15 cellular contexts compared by ENCODE assay signal in genomic region chr2:121104721-121105141, GRCh38.
DNase-seq lines count a peak whose midpoint lies in the region; ATAC-seq and TF ChIP-seq lines count a peak whose summit lies in the region.
"Had no signal": no experiment of that assay in that cellular context is flagged by ENCODE, and none has a peak within 500 bp of the region (broad histone marks: within the 10 kb centered on the region; RNA-seq: fewer than 3 reads in every experiment).

No MANE protein-coding gene starts in this region.

- ATAC-seq in esophagus mucosa (peak; percentile 28), HG03439 (IDR thresholded peaks at IDR 0.05; ENCODE audit: unreplicated experiment) (no peak)
- ATAC-seq: left colon, Right ventricle myocardium inferior, T-helper 17 cell had no signal

- no peaks in the 10 kb centered on the region for H3K4me1 Mint-ChIP-seq in nephron progenitor cell
- H3K4me1 Mint-ChIP-seq: naive B cell, T-helper 17 cell had no signal

- H3K4me3 Mint-ChIP-seq in nephron progenitor cell, result no peak overlapping the region
- H3K4me3 Mint-ChIP-seq: naive B cell, T-helper 17 cell had no signal

- in situ Hi-C loops in Caki2 (cut with HindIII; ENCODE audit: low pct_unique_long_range_greater_than_20kb, low sequenced_read_pairs), result no loop called here
- in situ Hi-C loops in G401 (cut with HindIII; ENCODE audit: low sequenced_read_pairs), result no loop called here

- no peaks in the 10 kb centered on the region for H3K36me3 Mint-ChIP-seq in nephron progenitor cell (ENCODE audit: low read depth)

- no peak for TF ChIP-seq CTCF in nephron progenitor cell (IDR thresholded peaks at IDR 0.05)

- no peak overlapping the region for H3K27ac Mint-ChIP-seq in nephron progenitor cell
- H3K27ac Mint-ChIP-seq: naive B cell, T-helper 17 cell had no signal

- peak; percentile 62 for DNase-seq in Caki2 (ENCODE audit: low read depth)
- DNase-seq in nephron progenitor cell, result peak; percentile 57
- DNase-seq in cerebellum (ENCODE audit: low spot score), result no peak
- no peak for DNase-seq in stimulated activated CD4-positive, alpha-beta T cell treated with anti-CD3 and anti-CD28 coated beads, Interleukin-4, amount 100 ng/mL, for 1 hour
- no peak for DNase-seq in G401 (ENCODE audit: low spot score)
- DNase-seq: hippocampal formation; left colon; naive B cell; NCI-H1436 treated with DMSO at 0.1 percent for 48 hours; NK-92 treated with Interleukin-12 subunit alpha and Interleukin-12 subunit beta, amount 100 ng/mL, for 24 hours; T-helper 17 cell had no signal

- H3K9me3 Mint-ChIP-seq in nephron progenitor cell, result no peaks in the 10 kb centered on the region

- peaks cover 23% of the 10 kb centered on the region for H3K27me3 Mint-ChIP-seq in nephron progenitor cell (ENCODE audit: low read depth, poor library complexity)

TF ChIP-seq in PFSK-1, 5 proteins besides CTCF, POLR2A, EP300 and RAD21:
- no peak for TF ChIP-seq SIN3A (IDR thresholded peaks at IDR 0.05; ENCODE audit: borderline replicate concordance, insufficient read depth, low read length)
- TF ChIP-seq REST (IDR thresholded peaks at IDR 0.05; ENCODE audit: insufficient read depth in 1 of 2, low read depth in 2 of 2, low read length in 2 of 2), result peak; percentile 80 to 92
- TF ChIP-seq FOXP2 (optimal IDR thresholded peaks at IDR 0.05; ENCODE audit: borderline replicate concordance, extremely low read depth, extremely low read length, insufficient read depth), result no peak

Comparison
In these comparisons a context has a peak if more than half of its experiments do, and no peak if none do; other contexts are left out.
1. DNase-seq: peak in Caki2 (single experiment) and nephron progenitor cell (single experiment); none in cerebellum (single experiment), stimulated activated CD4-positive, alpha-beta T cell treated with anti-CD3 and anti-CD28 coated beads, Interleukin-4, amount 100 ng/mL, for 1 hour (single experiment) and G401 (single experiment).